ENCODE assay signal across 21 cellular contexts in the genomic region with DNA sequence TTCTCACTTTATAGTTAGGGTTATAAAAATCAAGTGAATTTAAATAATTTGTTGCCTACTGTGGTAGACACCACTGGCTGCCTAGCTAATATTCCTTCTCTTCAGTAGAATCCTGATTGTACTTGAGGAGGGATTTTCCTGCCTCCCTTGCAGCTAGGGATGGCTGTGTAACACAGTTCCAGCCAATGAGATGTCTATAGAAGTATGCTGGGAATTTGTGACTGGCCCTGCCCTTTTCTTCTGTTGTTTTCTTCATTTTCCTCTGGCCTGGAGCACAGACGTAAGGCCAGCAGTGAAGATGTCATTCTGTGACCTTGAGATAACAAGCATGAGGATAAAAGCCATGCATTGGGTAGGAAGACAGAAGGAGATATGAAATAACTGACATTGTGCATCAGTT.
"Had no signal": no experiment of that assay in that cellular context is flagged by ENCODE, and none has a peak within 500 bp of the region (broad histone marks: within the 10 kb centered on the region; RNA-seq: fewer than 3 reads in every experiment).

No MANE protein-coding gene starts in this region.

- H3K36me3 ChIP-seq: SJSA1 had no signal

- H3K27ac ChIP-seq: KMS-11, SJSA1, SK-N-MC had no signal

- H3K4me2 ChIP-seq: KMS-11 had no signal

- H3K27me3 ChIP-seq: SJSA1 had no signal

- H3K9ac ChIP-seq: KMS-11 had no signal

- H3K4me3 ChIP-seq: K562, SJSA1, SK-N-MC had no signal

- H3K4me3 Mint-ChIP-seq: IgD-negative memory B cell had no signal

- H3K27ac Mint-ChIP-seq: IgD-negative memory B cell had no signal

- DNase-seq: Kasumi-1, MM.1S, NCI-H1092 treated with DMSO at 0.1 percent for 48 hours, NCI-H1436, NCI-H187 treated with DMSO at 0.1 percent for 48 hours, NCI-H2081 treated with DMSO at 0.1 percent for 48 hours, NCI-H2171, NCI-H226, NCI-H446, NCI-H510A, NCI-H524 treated with DMSO at 0.1 percent for 48 hours, NCI-H69, NCI-H774, Right ventricle myocardium superior, RPMI8226, SIG-M5 had no signal
